ENCODE assay signal across 8 cellular contexts in the genomic region with DNA sequence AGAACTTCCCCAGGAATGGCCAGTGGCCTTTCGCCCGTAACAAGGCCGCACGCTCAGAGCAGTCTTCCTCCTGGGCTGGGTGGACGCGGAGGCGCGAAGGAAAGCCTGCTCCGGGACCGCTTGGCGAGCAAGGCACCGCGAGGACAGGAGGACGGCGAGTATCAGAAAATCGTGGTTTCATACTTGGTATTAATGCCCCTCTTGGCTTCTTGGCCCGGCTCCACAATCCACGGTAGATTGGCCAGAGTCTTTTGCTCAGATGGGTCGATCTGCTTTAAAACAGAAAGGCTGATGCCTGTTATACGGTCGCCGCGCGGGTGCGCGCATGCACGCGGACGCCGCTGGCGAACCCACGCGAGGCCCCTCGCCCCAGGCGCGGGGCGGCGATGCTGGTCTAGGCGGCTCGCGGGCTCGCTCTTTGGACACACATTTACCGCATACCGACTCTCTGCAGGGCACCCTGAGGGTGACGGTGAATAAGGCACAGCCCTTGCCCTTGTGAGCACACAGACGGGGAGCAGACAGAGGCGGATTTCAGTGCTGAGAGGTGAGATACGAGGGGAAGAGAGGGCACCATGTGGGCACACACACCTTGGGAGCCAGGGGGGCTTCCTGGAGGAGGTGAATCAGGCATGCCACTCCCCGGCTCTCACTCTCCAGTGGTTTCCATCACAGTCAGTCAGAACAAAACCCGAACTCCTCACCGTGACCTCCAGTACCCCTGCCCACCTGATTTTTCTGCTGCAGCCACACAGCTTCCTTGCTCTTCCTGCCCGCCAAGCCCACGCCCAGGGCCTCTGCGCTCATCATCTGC.
DNase-seq lines count a peak whose midpoint lies in the region; ATAC-seq, FAIRE-seq and TF ChIP-seq lines count a peak whose summit lies in the region.

No MANE protein-coding gene starts in this region.

- H3K27ac ChIP-seq in A673 (ENCODE audit: low read depth, low read length, poor library complexity, severe bottlenecking) (no peak overlapping the region), muscle layer of duodenum (ENCODE audit: low read length) (no peak overlapping the region), vagina (no peak overlapping the region)
- no peak overlapping the region for H3K27ac ChIP-seq in effector memory CD4-positive, alpha-beta T cell (ENCODE audit: insufficient read depth, low read length, poor library complexity, severe bottlenecking)

- peak overlapping the region; percentile 31 for H3K27ac Mint-ChIP-seq in T-helper 1 cell treated with Interleukin-12 subunit alpha and Interleukin-12 subunit beta and Interleukin-4 antibody, amounts not matched to agents 30 μg/mL and 1 μg/mL, for 36 hours

- TF ChIP-seq POLR2A in vagina (IDR thresholded peaks at IDR 0.05) = no peak

- intact Hi-C loops in A673 (cut with micrococcal nuclease; ENCODE audit: unreplicated experiment) = no loop called here
- intact Hi-C loops in vagina (cut with DNase I) = no loop called here

- H3K36me3 Mint-ChIP-seq in T-helper 1 cell treated with Interleukin-12 subunit alpha and Interleukin-12 subunit beta and Interleukin-4 antibody, amounts not matched to agents 30 μg/mL and 1 μg/mL, for 36 hours (ENCODE audit: low read depth) = no peaks in the 10 kb centered on the region

- peaks cover 18% of the 10 kb centered on the region for H3K4me1 ChIP-seq in A673 (ENCODE audit: insufficient read depth, low read length, poor library complexity, severe bottlenecking)
- peaks cover 5% of the 10 kb centered on the region for H3K4me1 ChIP-seq in effector memory CD4-positive, alpha-beta T cell (ENCODE audit: control insufficient read depth, insufficient read depth, low read length, poor library complexity, severe bottlenecking)
- H3K4me1 ChIP-seq in muscle layer of duodenum (ENCODE audit: control insufficient read depth in 1 of 2, insufficient read depth in 2 of 2, low read length in 2 of 2) = peaks cover 0 to 10% of the 10 kb centered on the region in 2 donors
- peaks cover 12% of the 10 kb centered on the region for H3K4me1 ChIP-seq in vagina

- no peak for DNase-seq in A673 (ENCODE audit: low spot score)
- DNase-seq in effector memory CD4-positive, alpha-beta T cell = no peak
- DNase-seq in vagina (ENCODE audit: extremely low spot score in 2 of 2) = no peak
- no peak for DNase-seq in frontal cortex (ENCODE audit: low spot score in 2 of 2)
- no peak for DNase-seq in NCI-H2196 treated with DMSO at 0.1 percent for 48 hours (lab: John Stamatoyannopoulos, UW; ENCODE audit: unreplicated experiment)

- H3K27me3 Mint-ChIP-seq in T-helper 1 cell treated with Interleukin-12 subunit alpha and Interleukin-12 subunit beta and Interleukin-4 antibody, amounts not matched to agents 30 μg/mL and 1 μg/mL, for 36 hours (ENCODE audit: low read depth) = peaks cover 21% of the 10 kb centered on the region

- CTCF ChIA-PET in A673 (lab: Charles Lee) = no interaction called here

- H3K27me3 ChIP-seq in A673 (replicated peaks; ENCODE audit: insufficient read depth, low read depth, low read length, poor library complexity) (no peaks in the 10 kb centered on the region), muscle layer of duodenum (ENCODE audit: low read depth, low read length) (peaks cover 6% of the 10 kb centered on the region), vagina (no peaks in the 10 kb centered on the region)
- H3K27me3 ChIP-seq in effector memory CD4-positive, alpha-beta T cell (replicated peaks; ENCODE audit: control insufficient read depth, insufficient read depth, low read length, poor library complexity, severe bottlenecking) = no peaks in the 10 kb centered on the region

- TF ChIP-seq CTCF in A673 (conservative IDR thresholded peaks at IDR 0.05; ENCODE audit: low read depth, low read length) = no peak
- no peak for TF ChIP-seq CTCF in vagina (IDR thresholded peaks at IDR 0.05)

- no peaks in the 10 kb centered on the region for H3K9me3 Mint-ChIP-seq in T-helper 1 cell treated with Interleukin-12 subunit alpha and Interleukin-12 subunit beta and Interleukin-4 antibody, amounts not matched to agents 30 μg/mL and 1 μg/mL, for 36 hours

- H3K9me3 ChIP-seq in A673 (ENCODE audit: low read depth, low read length, poor library complexity, severe bottlenecking) (no peaks in the 10 kb centered on the region), muscle layer of duodenum (ENCODE audit: control insufficient read depth in 1 of 2, low read length in 2 of 2) (peaks cover 0 to 4% of the 10 kb centered on the region in 2 donors), vagina (no peaks in the 10 kb centered on the region)
- no peaks in the 10 kb centered on the region for H3K9me3 ChIP-seq in effector memory CD4-positive, alpha-beta T cell (ENCODE audit: control insufficient read depth, low read length)

- peak; percentile 66 for ATAC-seq in GM19397 (IDR thresholded peaks at IDR 0.05; ENCODE audit: unreplicated experiment)

- H3K4me3 Mint-ChIP-seq in T-helper 1 cell treated with Interleukin-12 subunit alpha and Interleukin-12 subunit beta and Interleukin-4 antibody, amounts not matched to agents 30 μg/mL and 1 μg/mL, for 36 hours = peak overlapping the region; percentile 84

- H3K4me3 ChIP-seq in A673 (ENCODE audit: low read depth, low read length, poor library complexity, severe bottlenecking) = peak overlapping the region; percentile 30
- H3K4me3 ChIP-seq in effector memory CD4-positive, alpha-beta T cell (ENCODE audit: insufficient read depth, low read depth, low read length, poor library complexity, severe bottlenecking) = peak overlapping the region; percentile 71
- peak overlapping the region; percentile 63 to 68 for H3K4me3 ChIP-seq in muscle layer of duodenum (ENCODE audit: low read depth in 1 of 2, low read length in 2 of 2)
- H3K4me3 ChIP-seq in vagina = peak overlapping the region; percentile 40 to 49

- no peak for FAIRE-seq in frontal cortex (lab: Jason Lieb, UNC)

- H3K4me1 Mint-ChIP-seq in T-helper 1 cell treated with Interleukin-12 subunit alpha and Interleukin-12 subunit beta and Interleukin-4 antibody, amounts not matched to agents 30 μg/mL and 1 μg/mL, for 36 hours (ENCODE audit: low read depth) = peaks cover 23% of the 10 kb centered on the region

- H3K36me3 ChIP-seq in A673 (ENCODE audit: insufficient read depth, low read length, poor library complexity, severe bottlenecking) (no peaks in the 10 kb centered on the region), muscle layer of duodenum (ENCODE audit: control insufficient read depth in 1 of 2, insufficient read depth in 2 of 2, low read length in 2 of 2) (peaks cover 0 to 10% of the 10 kb centered on the region in 2 donors), vagina (no peaks in the 10 kb centered on the region)
- H3K36me3 ChIP-seq in effector memory CD4-positive, alpha-beta T cell (ENCODE audit: control insufficient read depth, insufficient read depth, low read length) = no peaks in the 10 kb centered on the region

- POLR2A ChIA-PET in A673 (lab: Charles Lee; ENCODE audit: low non-redundant PET) = no interaction called here

- BruUV-seq in A673 (replicated peaks; lab: Mats Ljungman, UMichigan) = no TSS peak
